ENCODE assay signal across 3 cellular contexts in genomic region chr7:28656529-28656928, GRCh38.
A peak's percentile ranks its signal among the peaks of the same experiment; 100 is the strongest.
TF ChIP-seq lines count a peak whose summit lies in the region.

No MANE protein-coding gene starts in this region.

TF ChIP-seq in HepG2, 621 proteins besides CTCF, POLR2A, EP300 and RAD21:
- peak; percentile 56; the same call in 1 of the 2 replicates for TF ChIP-seq MAFF (IDR thresholded peaks at IDR 0.05; ENCODE audit: low read depth, low read length)
- TF ChIP-seq RFX5 (IDR thresholded peaks at IDR 0.05; ENCODE audit: low read depth, low read length): no peak
- TF ChIP-seq ZBTB21 (CRISPR knock-in tag; IDR thresholded peaks at IDR 0.05): no peak
- peak; percentile 67 to 81 for TF ChIP-seq MAFK (conservative IDR thresholded peaks at IDR 0.05 in 1 of 2, IDR thresholded peaks at IDR 0.05 in 1 of 2; ENCODE audit: low read length in 2 of 2)
- TF ChIP-seq ZNF543 (CRISPR knock-in tag; IDR thresholded peaks at IDR 0.05): no peak
- TF ChIP-seq PCBP2 (optimal IDR thresholded peaks at IDR 0.05; ENCODE audit: low read depth, low read length, poor library complexity, severe bottlenecking): no peak
- no peak for TF ChIP-seq ZNF83 (CRISPR knock-in tag; IDR thresholded peaks at IDR 0.05; ENCODE audit: borderline replicate concordance)
- no peak for TF ChIP-seq ZNF207 (IDR thresholded peaks at IDR 0.05; ENCODE audit: borderline replicate concordance)
- TF ChIP-seq MLXIP (CRISPR knock-in tag; IDR thresholded peaks at IDR 0.05; ENCODE audit: borderline replicate concordance): no peak

TF ChIP-seq in IMR-90, 13 proteins besides CTCF, POLR2A, EP300 and RAD21:
- TF ChIP-seq RFX5 (IDR thresholded peaks at IDR 0.05; ENCODE audit: low read depth, low read length) (no peak), MAFK (IDR thresholded peaks at IDR 0.05; ENCODE audit: low read depth, low read length) (peak; percentile 68)

TF ChIP-seq in H1, 55 proteins besides CTCF, POLR2A, EP300 and RAD21:
- TF ChIP-seq MAFK (IDR thresholded peaks at IDR 0.05; ENCODE audit: low read depth, low read length) (peak; percentile 44; the same call in 1 of the 2 replicates), YY1 (IDR thresholded peaks at IDR 0.05; ENCODE audit: low read depth, low read length) (no peak), TCF12 (IDR thresholded peaks at IDR 0.05; ENCODE audit: low read depth, low read length) (no peak), ATF2 (IDR thresholded peaks at IDR 0.05; ENCODE audit: low read length) (no peak)
- TF ChIP-seq, protein P1, sequence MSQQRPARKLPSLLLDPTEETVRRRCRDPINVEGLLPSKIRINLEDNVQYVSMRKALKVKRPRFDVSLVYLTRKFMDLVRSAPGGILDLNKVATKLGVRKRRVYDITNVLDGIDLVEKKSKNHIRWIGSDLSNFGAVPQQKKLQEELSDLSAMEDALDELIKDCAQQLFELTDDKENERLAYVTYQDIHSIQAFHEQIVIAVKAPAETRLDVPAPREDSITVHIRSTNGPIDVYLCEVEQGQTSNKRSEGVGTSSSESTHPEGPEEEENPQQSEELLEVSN (IDR thresholded peaks at IDR 0.05): no peak
